Comparison of ENCODE assay signal across 9 cellular contexts in genomic region chr18:59123588-59124369, GRCh38. TPM values are rescaled to one million over a fixed set of nuclear protein-coding genes. Genes with fewer than 3 reads are reported as not detected.
A peak's percentile ranks its signal among the peaks of the same experiment; 100 is the strongest.
DNase-seq lines count a peak whose midpoint lies in the region; ATAC-seq, FAIRE-seq and TF ChIP-seq lines count a peak whose summit lies in the region.
"Had no signal": no experiment of that assay in that cellular context is flagged by ENCODE, and none has a peak within 500 bp of the region (broad histone marks: within the 10 kb centered on the region; RNA-seq: fewer than 3 reads in every experiment).

No MANE protein-coding gene starts in this region.

- no peak for ATAC-seq in GM21825 (IDR thresholded peaks at IDR 0.05; ENCODE audit: unreplicated experiment)
- no peak for ATAC-seq in HG02678 (IDR thresholded peaks at IDR 0.05; ENCODE audit: unreplicated experiment)

- H3K27me3 ChIP-seq in keratinocyte (ENCODE audit: control insufficient read depth, extremely low read depth, insufficient read depth, low read length): peaks cover 15% of the 10 kb centered on the region

- H3K9me3 Mint-ChIP-seq in T-helper 2 cell treated with Interferon-gamma antibody and Interleukin-4, amounts not matched to agents 5 μg/mL and 100 μg/mL, for 36 hours: no peaks in the 10 kb centered on the region

- no peak overlapping the region for H3K4me3 Mint-ChIP-seq in T-helper 2 cell treated with Interferon-gamma antibody and Interleukin-4, amounts not matched to agents 5 μg/mL and 100 μg/mL, for 36 hours

- H4K20me1 ChIP-seq in keratinocyte (ENCODE audit: control insufficient read depth, extremely low read depth, insufficient read depth, low read length): no peaks in the 10 kb centered on the region

- H3K9ac ChIP-seq in keratinocyte (ENCODE audit: control insufficient read depth, extremely low read depth, insufficient read depth, low read length): no peak overlapping the region

- peak overlapping the region; percentile 12 for H2AFZ ChIP-seq in keratinocyte (ENCODE audit: control insufficient read depth, low read length)

- H3K36me3 Mint-ChIP-seq in T-helper 2 cell treated with Interferon-gamma antibody and Interleukin-4, amounts not matched to agents 5 μg/mL and 100 μg/mL, for 36 hours (ENCODE audit: low read depth): no peaks in the 10 kb centered on the region

- H3K4me3 ChIP-seq in HFF-Myc (replicated peaks; ENCODE audit: low read depth, low read length) (no peak overlapping the region), keratinocyte (ENCODE audit: control insufficient read depth in 2 of 3, extremely low read depth in 1 of 3, insufficient read depth in 2 of 3, low read depth in 1 of 3, low read length in 3 of 3) (no peak overlapping the region)

- DNase-seq in Daoy (ENCODE audit: low read depth) (peak; percentile 89), HFF-Myc (ENCODE audit: extremely low read depth, low read depth) (peak; percentile 15), keratinocyte (ENCODE audit: low read depth, low spot score) (peak; percentile 46), SIG-M5 treated with dmso at 0.1 percent for 504 hours (lab: John Stamatoyannopoulos, UW; ENCODE audit: unreplicated experiment) (no peak), NCI-H526 (lab: John Stamatoyannopoulos, UW) (no peak)
- DNase-seq in T-helper 2 cell treated with Interferon-gamma antibody and Interleukin-4, amounts not matched to agents 5 μg/mL and 100 μg/mL, for 36 hours (ENCODE audit: low spot score): peak; percentile 27
- DNase-seq: NCI-H1105 treated with DMSO at 0.1 percent for 48 hours had no signal

- H3K4me1 ChIP-seq in keratinocyte (ENCODE audit: control insufficient read depth, extremely low read depth, insufficient read depth, low read length): peaks cover 8% of the 10 kb centered on the region

- peaks cover 30% of the 10 kb centered on the region for H3K27me3 Mint-ChIP-seq in T-helper 2 cell treated with Interferon-gamma antibody and Interleukin-4, amounts not matched to agents 5 μg/mL and 100 μg/mL, for 36 hours (ENCODE audit: low read depth)

- TF ChIP-seq CTCF in HFF-Myc (IDR thresholded peaks at IDR 0.05; ENCODE audit: low read depth, low read length, missing control alignments) (no peak), keratinocyte (optimal IDR thresholded peaks at IDR 0.05 in 1 of 3, IDR thresholded peaks at IDR 0.05 in 1 of 3, conservative IDR thresholded peaks at IDR 0.05 in 1 of 3; ENCODE audit: extremely low read depth in 1 of 3, insufficient read depth in 2 of 3, low read length in 3 of 3) (no peak)

- no peaks in the 10 kb centered on the region for H3K79me2 ChIP-seq in keratinocyte (ENCODE audit: control insufficient read depth, insufficient read depth, low read length)

- H3K36me3 ChIP-seq in keratinocyte (ENCODE audit: control insufficient read depth in 2 of 2, extremely low read depth in 1 of 2, insufficient read depth in 2 of 2, low read length in 2 of 2): no peaks in the 10 kb centered on the region

- no peak overlapping the region for H3K27ac Mint-ChIP-seq in T-helper 2 cell treated with Interferon-gamma antibody and Interleukin-4, amounts not matched to agents 5 μg/mL and 100 μg/mL, for 36 hours

- peak overlapping the region; percentile 5 for H3K27ac ChIP-seq in keratinocyte (ENCODE audit: control insufficient read depth, insufficient read depth, low read length)

- no peaks in the 10 kb centered on the region for H3K9me1 ChIP-seq in keratinocyte (ENCODE audit: control insufficient read depth, extremely low read depth, insufficient read depth, low read length)

- no peaks in the 10 kb centered on the region for H3K9me3 ChIP-seq in keratinocyte (ENCODE audit: control insufficient read depth, low read depth, low read length)

- dilution Hi-C loops in keratinocyte (cut with MboI; ENCODE audit: extremely low pct_ligation_motif_present, low sequenced_read_pairs): no loop called here

- peak; percentile 96 for FAIRE-seq in keratinocyte (lab: Jason Lieb, UNC)

- H3K4me1 Mint-ChIP-seq in T-helper 2 cell treated with Interferon-gamma antibody and Interleukin-4, amounts not matched to agents 5 μg/mL and 100 μg/mL, for 36 hours (ENCODE audit: low read depth): no peaks in the 10 kb centered on the region

- H3K4me2 ChIP-seq in keratinocyte (ENCODE audit: control insufficient read depth, extremely low read depth, insufficient read depth, low read depth, low read length): peak overlapping the region; percentile 42

RNA-seq across cellular contexts. Expression of gene SEC11C, which starts 15.9 kb away (rescaled TPM):
- 49.7 and 62.1 TPM in 2 replicates for total RNA-seq in Daoy (2014; rRNA removed; shearing (Covaris generic))
- polyA plus RNA-seq in keratinocyte: 20.5 to 56.5 TPM (median 27.5 TPM) in 3 replicates
- polyA plus RNA-seq in keratinocyte (2011; ENCODE audit: low read depth): 38.8 TPM
- 20.7 and 25.3 TPM in 2 replicates for polyA plus RNA-seq in keratinocyte (2011; cell fraction: cytosol; rRNA removed)
- 8.2 and 17.9 TPM in 2 replicates for polyA plus RNA-seq in keratinocyte (2011; cell fraction: nucleus; rRNA removed)
- 54.1 and 56.6 TPM in 2 replicates for polyA plus RNA-seq in keratinocyte (2012; ENCODE audit: low replicate concordance)
- polyA minus RNA-seq in keratinocyte: 3.3 to 6.8 TPM (median 6.1 TPM) in 3 replicates
- 16.1 TPM for polyA minus RNA-seq in keratinocyte (2011; cell fraction: cytosol; rRNA and poly(A)+ RNA removed)
- polyA minus RNA-seq in keratinocyte (2011; cell fraction: nucleus; rRNA and poly(A)+ RNA removed): 1.4 and 2.9 TPM in 2 replicates

Comparison
In these comparisons a context has a peak if more than half of its experiments do, and no peak if none do; other contexts are left out.
1. DNase-seq: peak in Daoy (single experiment), HFF-Myc (single experiment), T-helper 2 cell treated with Interferon-gamma antibody and Interleukin-4, amounts not matched to agents 5 μg/mL and 100 μg/mL, for 36 hours (single experiment) and keratinocyte (single experiment); none in SIG-M5 treated with dmso at 0.1 percent for 504 hours (single experiment) and NCI-H526 (0 of 2).